Comparison of ENCODE assay signal across 8 cellular contexts in genomic region chr13:18211752-18212560, GRCh38.
DNase-seq lines count a peak whose midpoint lies in the region; ATAC-seq and TF ChIP-seq lines count a peak whose summit lies in the region.
"Not testable (repeated sequence)": the region's sequence is repeated elsewhere in the genome, so short reads cannot be mapped to it uniquely, and the experiment has no call there.

No MANE protein-coding gene starts in this region.

- not testable (repeated sequence) for H3K27me3 Mint-ChIP-seq in Calu3 (ENCODE audit: unreplicated experiment); activated CD4-positive, alpha-beta memory T cell treated with anti-CD3 and anti-CD28 coated beads, Interleukin-2, amount 10 ng/mL, durations not matched to agents 7 days and 5 days; memory B cell

- DNase-seq in Calu3 (peak; percentile 6), HS-5 (ENCODE audit: low read depth) (peak; percentile 30), epithelial cell of prostate (ENCODE audit: low read depth, low spot score) (peak; percentile 2), memory B cell (ENCODE audit: low spot score in 2 of 2) (peak in 1 of 2 donors; percentile 16)
- peak; percentile 56 for DNase-seq in activated CD4-positive, alpha-beta memory T cell treated with anti-CD3 and anti-CD28 coated beads, Interleukin-2, amount 10 ng/mL, durations not matched to agents 7 days and 5 days
- DNase-seq in stimulated activated CD4-positive, alpha-beta T cell treated with anti-CD3 and anti-CD28 coated beads, Interleukin-2, amount 100 ng/mL, for 24 hours: peak; percentile 5 to 18

- POLR2A ChIA-PET in activated CD4-positive, alpha-beta memory T cell treated with anti-CD3 and anti-CD28 coated beads, Interleukin-2, amount 10 ng/mL, durations not matched to agents 7 days and 5 days (lab: Charles Lee): not testable (repeated sequence)

- H3K9me3 Mint-ChIP-seq in Calu3 (ENCODE audit: low read depth, unreplicated experiment); activated CD4-positive, alpha-beta memory T cell treated with anti-CD3 and anti-CD28 coated beads, Interleukin-2, amount 10 ng/mL, durations not matched to agents 7 days and 5 days; memory B cell: not testable (repeated sequence)

- not testable (repeated sequence) for TF ChIP-seq CTCF in Calu3 (IDR thresholded peaks at IDR 0.05; ENCODE audit: unreplicated experiment)

- CTCF ChIA-PET in Calu3 (lab: Charles Lee); activated CD4-positive, alpha-beta memory T cell treated with anti-CD3 and anti-CD28 coated beads, Interleukin-2, amount 10 ng/mL, durations not matched to agents 7 days and 5 days (lab: Charles Lee): not testable (repeated sequence)

- intact Hi-C loops in Calu3 (cut with micrococcal nuclease; ENCODE audit: unreplicated experiment): not testable (repeated sequence)

- H3K4me1 Mint-ChIP-seq in Calu3 (ENCODE audit: low read depth, unreplicated experiment); activated CD4-positive, alpha-beta memory T cell treated with anti-CD3 and anti-CD28 coated beads, Interleukin-2, amount 10 ng/mL, durations not matched to agents 7 days and 5 days; memory B cell: not testable (repeated sequence)

- not testable (repeated sequence) for H3K36me3 Mint-ChIP-seq in Calu3 (ENCODE audit: insufficient read depth, unreplicated experiment); activated CD4-positive, alpha-beta memory T cell treated with anti-CD3 and anti-CD28 coated beads, Interleukin-2, amount 10 ng/mL, durations not matched to agents 7 days and 5 days (ENCODE audit: low read depth); memory B cell

- ATAC-seq in GM21367 (IDR thresholded peaks at IDR 0.05; ENCODE audit: unreplicated experiment): peak; percentile 87
- ATAC-seq in HG02938 (IDR thresholded peaks at IDR 0.05; ENCODE audit: unreplicated experiment): peak; percentile 90
- peak; percentile 67 for ATAC-seq in memory B cell (ENCODE audit: low read depth)

- not testable (repeated sequence) for BruUV-seq in Calu3 (replicated peaks; lab: Mats Ljungman, UMichigan)

- H3K27ac ChIP-seq in epithelial cell of prostate: not testable (repeated sequence)

- H3K4me3 Mint-ChIP-seq in Calu3 (ENCODE audit: low read depth, unreplicated experiment); activated CD4-positive, alpha-beta memory T cell treated with anti-CD3 and anti-CD28 coated beads, Interleukin-2, amount 10 ng/mL, durations not matched to agents 7 days and 5 days; memory B cell: not testable (repeated sequence)

- not testable (repeated sequence) for H3K27ac Mint-ChIP-seq in Calu3 (ENCODE audit: unreplicated experiment); activated CD4-positive, alpha-beta memory T cell treated with anti-CD3 and anti-CD28 coated beads, Interleukin-2, amount 10 ng/mL, durations not matched to agents 7 days and 5 days; memory B cell
